In genomic region chr2:6089474-6089873, GRCh38 we compare ENCODE assay signal across 21 cellular contexts.
DNase-seq lines count a peak whose midpoint lies in the region; ATAC-seq, FAIRE-seq and TF ChIP-seq lines count a peak whose summit lies in the region.
"Had no signal": no experiment of that assay in that cellular context is flagged by ENCODE, and none has a peak within 500 bp of the region (broad histone marks: within the 10 kb centered on the region; RNA-seq: fewer than 3 reads in every experiment).

No MANE protein-coding gene starts in this region.

- WGBS in GM12878 (ENCODE audit: insufficient coverage, insufficient replicate concordance, low lambda C conversion rate, missing lambda C conversion rate), result 1% methylated on average over 3 of the region's 3 CpGs
- WGBS in suprapubic skin, result 68% methylated on average over 3 of the region's 3 CpGs

- 0 out of 2 replicates have a peak, but pooled peaks cover 7% of the 10 kb centered on the region for H3K9me2 ChIP-seq in Karpas-422 (replicated peaks; ENCODE audit: insufficient read depth, low read length)

- SMC1A ChIA-PET in GM12878 (lab: Charles Lee; ENCODE audit: uncharacterized antibody, unreplicated experiment), result interaction anchor here (1.1 kb wide), 1 partner anchor 36 kb away, joined by 5 read pairs; no protein-coding TSS in a partner anchor

- TF ChIP-seq CTCF in GM06990 (IDR thresholded peaks at IDR 0.05; ENCODE audit: insufficient read depth, low read length, poor library complexity, severe bottlenecking) (no peak), GM12878 (IDR thresholded peaks at IDR 0.05 in 2 of 3, conservative IDR thresholded peaks at IDR 0.05 in 1 of 3; ENCODE audit: control insufficient read depth in 2 of 3, extremely low read depth in 1 of 3, insufficient read depth in 1 of 3, low read depth in 3 of 3, low read length in 3 of 3) (no peak), suprapubic skin (IDR thresholded peaks at IDR 0.05) (no peak)

- H3K9ac ChIP-seq in Karpas-422 (ENCODE audit: low read length) (no peak overlapping the region), GM12878 (ENCODE audit: control insufficient read depth, insufficient read depth, low read length) (no peak overlapping the region)
- H3K9ac ChIP-seq: BLaER1 had no signal

- H3K36me3 Mint-ChIP-seq in activated CD4-positive, alpha-beta T cell treated with anti-CD3 and anti-CD28 coated beads, Interleukin-2, amount 10 ng/mL, durations not matched to agents 24 days and 14 days (ENCODE audit: low read depth), result no peaks in the 10 kb centered on the region
- H3K36me3 Mint-ChIP-seq: CD14-positive monocyte; CD4-positive, alpha-beta memory T cell; IgD-negative memory B cell had no signal

- RAD21 ChIA-PET in GM12878 (lab: Charles Lee; ENCODE audit: unreplicated experiment), result no interaction called here

- no peaks in the 10 kb centered on the region for H3K9me3 Mint-ChIP-seq in activated CD4-positive, alpha-beta T cell treated with anti-CD3 and anti-CD28 coated beads, Interleukin-2, amount 10 ng/mL, durations not matched to agents 24 days and 14 days

- DNase-seq in GM06990 (ENCODE audit: extremely low read depth, insufficient read length) (no peak), Karpas-422 (no peak), GM12878 (ENCODE audit: low read depth, low spot score) (no peak), suprapubic skin (ENCODE audit: low spot score in 2 of 2) (no peak), ecto neural progenitor cell (ENCODE audit: low spot score) (no peak)
- no peak for DNase-seq in activated CD4-positive, alpha-beta T cell treated with anti-CD3 and anti-CD28 coated beads, Interleukin-2, amount 10 ng/mL, durations not matched to agents 24 days and 14 days
- DNase-seq: 8988T; CD4-positive, alpha-beta memory T cell; DMS153; DMS79; GDM1; HFFc6; KBM-7 had no signal

- TF ChIP-seq POLR2A in GM12878 (IDR thresholded peaks at IDR 0.05; ENCODE audit: low read depth, low read length) (no peak), suprapubic skin (IDR thresholded peaks at IDR 0.05) (no peak)

- POLR2A ChIA-PET in GM12878 (lab: Charles Lee), result interaction anchor here (1.0 kb wide), 1 partner anchor 26 kb away, joined by 3 read pairs; no protein-coding TSS in a partner anchor

- in situ Hi-C loops in GM12878 (cut with MboI), result no loop called here

- H2AFZ ChIP-seq in Karpas-422 (ENCODE audit: low read length), result no peak overlapping the region; the same call in 1 of the 2 replicates
- H2AFZ ChIP-seq in GM12878 (ENCODE audit: control insufficient read depth, low read depth, low read length), result peak overlapping the region; percentile 5; the same call in 1 of the 2 replicates

- no peaks in the 10 kb centered on the region for H3K79me2 ChIP-seq in Karpas-422 (ENCODE audit: low read length)
- H3K79me2 ChIP-seq in GM12878 (ENCODE audit: control insufficient read depth, insufficient read depth, low read length), result no peaks in the 10 kb centered on the region

- H3K4me1 Mint-ChIP-seq in activated CD4-positive, alpha-beta T cell treated with anti-CD3 and anti-CD28 coated beads, Interleukin-2, amount 10 ng/mL, durations not matched to agents 24 days and 14 days, result no peaks in the 10 kb centered on the region
- H3K4me1 Mint-ChIP-seq: CD14-positive monocyte; CD4-positive, alpha-beta memory T cell had no signal

- no peak overlapping the region for H3K4me3 Mint-ChIP-seq in activated CD4-positive, alpha-beta T cell treated with anti-CD3 and anti-CD28 coated beads, Interleukin-2, amount 10 ng/mL, durations not matched to agents 24 days and 14 days
- H3K4me3 Mint-ChIP-seq: CD14-positive monocyte; CD4-positive, alpha-beta memory T cell; HFFc6 had no signal

- H3K36me3 ChIP-seq in GM06990 (ENCODE audit: control insufficient read depth, insufficient read depth, low read length), result no peaks in the 10 kb centered on the region
- H3K36me3 ChIP-seq in Karpas-422 (ENCODE audit: insufficient read depth, low read length), result no peaks in the 10 kb centered on the region
- H3K36me3 ChIP-seq in GM12878 (ENCODE audit: control insufficient read depth in 2 of 2, insufficient read depth in 2 of 2, low read length in 1 of 2), result no peaks in the 10 kb centered on the region
- H3K36me3 ChIP-seq in suprapubic skin, result no peaks in the 10 kb centered on the region
- H3K36me3 ChIP-seq: BLaER1 had no signal

- H3K4me2 ChIP-seq in Karpas-422 (ENCODE audit: low read depth, low read length, poor library complexity, severe bottlenecking), result peak overlapping the region; percentile 20
- peak overlapping the region; percentile 20 for H3K4me2 ChIP-seq in GM12878 (ENCODE audit: control insufficient read depth, insufficient read depth)
- H3K4me2 ChIP-seq: BLaER1 had no signal

- intact Hi-C loops in GM12878 (cut with micrococcal nuclease; ENCODE audit: unreplicated experiment), result no loop called here
- intact Hi-C loops in activated CD4-positive, alpha-beta T cell treated with anti-CD3 and anti-CD28 coated beads, Interleukin-2, amount 10 ng/mL, durations not matched to agents 24 days and 14 days (cut with micrococcal nuclease), result no loop called here

- peak; percentile 55 for ATAC-seq in GM19351 (IDR thresholded peaks at IDR 0.05; ENCODE audit: unreplicated experiment)
- ATAC-seq in GM12878, result no peak
- ATAC-seq: HCT116, HepG2 had no signal

- H4K20me1 ChIP-seq in Karpas-422 (ENCODE audit: insufficient read depth, low read depth, low read length) (no peaks in the 10 kb centered on the region), GM12878 (ENCODE audit: control insufficient read depth, insufficient read depth) (no peaks in the 10 kb centered on the region)
- H4K20me1 ChIP-seq: BLaER1 had no signal

- BruUV-seq in GM12878 (replicated peaks; lab: Mats Ljungman, UMichigan), result no TSS peak

- H3K9me3 ChIP-seq in Karpas-422 (ENCODE audit: low read length) (no peaks in the 10 kb centered on the region), GM12878 (replicated peaks; ENCODE audit: control insufficient read depth, insufficient read depth, low read length) (no peaks in the 10 kb centered on the region), suprapubic skin (peaks cover 7% of the 10 kb centered on the region)

- H3K4me3 ChIP-seq in GM06990 (replicated peaks; ENCODE audit: low read depth, low read length) (peak overlapping the region; percentile 36), Karpas-422 (ENCODE audit: low read length) (no peak overlapping the region), GM12878 (no peak overlapping the region), suprapubic skin (no peak overlapping the region)
- H3K4me3 ChIP-seq: BLaER1 had no signal

- H3K27me3 Mint-ChIP-seq in activated CD4-positive, alpha-beta T cell treated with anti-CD3 and anti-CD28 coated beads, Interleukin-2, amount 10 ng/mL, durations not matched to agents 24 days and 14 days, result no peaks in the 10 kb centered on the region
- H3K27me3 Mint-ChIP-seq: CD4-positive, alpha-beta memory T cell; IgD-negative memory B cell had no signal

- no peak for TF ChIP-seq RAD21 in GM12878 (IDR thresholded peaks at IDR 0.05; ENCODE audit: insufficient read depth, low read depth, low read length)

- CTCF ChIA-PET in GM12878 (lab: Yijun Ruan, JAX), result no interaction called here

- no peaks in the 10 kb centered on the region for H3K27me3 ChIP-seq in GM06990 (replicated peaks; ENCODE audit: control insufficient read depth, insufficient read depth, low read length)
- H3K27me3 ChIP-seq in Karpas-422 (ENCODE audit: low read length), result no peaks in the 10 kb centered on the region
- no peaks in the 10 kb centered on the region for H3K27me3 ChIP-seq in GM12878 (replicated peaks in 1 of 2; ENCODE audit: control insufficient read depth in 2 of 2, insufficient read depth in 2 of 2, low read length in 1 of 2)
- H3K27me3 ChIP-seq in suprapubic skin, result no peaks in the 10 kb centered on the region
- H3K27me3 ChIP-seq: BLaER1 had no signal

- no peak for TF ChIP-seq EP300 in GM12878 (IDR thresholded peaks at IDR 0.05; ENCODE audit: borderline replicate concordance in 1 of 2, control insufficient read depth in 1 of 2, low read depth in 2 of 2, low read length in 2 of 2)
- TF ChIP-seq EP300 in suprapubic skin (IDR thresholded peaks at IDR 0.05), result no peak

- H3K4me1 ChIP-seq in Karpas-422 (ENCODE audit: low read length), result 0 out of 2 replicates have a peak, but pooled peaks cover 3% of the 10 kb centered on the region
- no peaks in the 10 kb centered on the region for H3K4me1 ChIP-seq in GM12878 (ENCODE audit: control insufficient read depth, insufficient read depth, low read length)
- no peaks in the 10 kb centered on the region for H3K4me1 ChIP-seq in suprapubic skin
- H3K4me1 ChIP-seq: BLaER1 had no signal

- H3K27ac Mint-ChIP-seq in activated CD4-positive, alpha-beta T cell treated with anti-CD3 and anti-CD28 coated beads, Interleukin-2, amount 10 ng/mL, durations not matched to agents 24 days and 14 days, result no peak overlapping the region
- H3K27ac Mint-ChIP-seq: CD14-positive monocyte; CD4-positive, alpha-beta memory T cell; HFFc6; IgD-negative memory B cell had no signal

- H3K27ac ChIP-seq in Karpas-422 (ENCODE audit: low read length) (no peak overlapping the region), GM12878 (ENCODE audit: control insufficient read depth, insufficient read depth) (no peak overlapping the region), suprapubic skin (no peak overlapping the region)
- H3K27ac ChIP-seq: BLaER1 had no signal

- no peak for FAIRE-seq in GM12878 (lab: Jason Lieb, UNC)
- FAIRE-seq: GM12891, H54, HepG2 had no signal

TF ChIP-seq in GM12878, 131 proteins besides CTCF, POLR2A, EP300 and RAD21 (continues in another document):
- TF ChIP-seq MAX (IDR thresholded peaks at IDR 0.05; ENCODE audit: low read depth, low read length) (no peak), RAD51 (IDR thresholded peaks at IDR 0.05) (no peak), TCF7 (IDR thresholded peaks at IDR 0.05; ENCODE audit: borderline replicate concordance) (no peak), RCOR1 (conservative IDR thresholded peaks at IDR 0.05; ENCODE audit: low read depth, low read length) (no peak), SRF (IDR thresholded peaks at IDR 0.05; ENCODE audit: low read depth in 2 of 2, low read length in 2 of 2) (no peak), ZNF24 (IDR thresholded peaks at IDR 0.05) (no peak), ZNF622 (IDR thresholded peaks at IDR 0.05) (no peak), GABPA (IDR thresholded peaks at IDR 0.05; ENCODE audit: low read depth) (no peak), CHD4 (IDR thresholded peaks at IDR 0.05) (no peak), IKZF1 (conservative IDR thresholded peaks at IDR 0.05) (no peak), KDM1A (IDR thresholded peaks at IDR 0.05; ENCODE audit: borderline replicate concordance) (no peak), NFIC (IDR thresholded peaks at IDR 0.05; ENCODE audit: low read depth, low read length) (no peak), MEF2B (IDR thresholded peaks at IDR 0.05; ENCODE audit: partially characterized antibody, poor library complexity, severe bottlenecking) (no peak), SIX5 (IDR thresholded peaks at IDR 0.05; ENCODE audit: low read depth, low read length, severe bottlenecking) (no peak)
